Comparison of ENCODE assay signal across 1 cellular context in genomic region chr3:114552527-114552812, GRCh38.
TF ChIP-seq lines count a peak whose summit lies in the region.

No MANE protein-coding gene starts in this region.

TF ChIP-seq in endothelial cell of umbilical vein, 7 proteins besides CTCF, POLR2A, EP300 and RAD21 (continued from another document):
- TF ChIP-seq GATA2 (IDR thresholded peaks at IDR 0.05; ENCODE audit: insufficient read depth, insufficient read length, low read depth, low read length), result no peak
- no peak for TF ChIP-seq JUN (IDR thresholded peaks at IDR 0.05; ENCODE audit: borderline replicate concordance, insufficient read depth, insufficient read length, low read depth)
- no peak for TF ChIP-seq MYC (IDR thresholded peaks at IDR 0.05; ENCODE audit: low read depth, low read length)
- no peak for TF ChIP-seq EZH2 (IDR thresholded peaks at IDR 0.05; ENCODE audit: borderline replicate concordance, low read depth, low read length, severe bottlenecking)
- TF ChIP-seq POLR2AphosphoS5 (IDR thresholded peaks at IDR 0.05; ENCODE audit: insufficient read depth, low read depth, low read length), result no peak
- no peak for TF ChIP-seq FOS (IDR thresholded peaks at IDR 0.05; ENCODE audit: borderline replicate concordance, insufficient read depth, low read length)
TF ChIP-seq in endothelial cell of umbilical vein: peak in this region for 0.
